Comparison of ENCODE assay signal across 9 cellular contexts in the genomic region with DNA sequence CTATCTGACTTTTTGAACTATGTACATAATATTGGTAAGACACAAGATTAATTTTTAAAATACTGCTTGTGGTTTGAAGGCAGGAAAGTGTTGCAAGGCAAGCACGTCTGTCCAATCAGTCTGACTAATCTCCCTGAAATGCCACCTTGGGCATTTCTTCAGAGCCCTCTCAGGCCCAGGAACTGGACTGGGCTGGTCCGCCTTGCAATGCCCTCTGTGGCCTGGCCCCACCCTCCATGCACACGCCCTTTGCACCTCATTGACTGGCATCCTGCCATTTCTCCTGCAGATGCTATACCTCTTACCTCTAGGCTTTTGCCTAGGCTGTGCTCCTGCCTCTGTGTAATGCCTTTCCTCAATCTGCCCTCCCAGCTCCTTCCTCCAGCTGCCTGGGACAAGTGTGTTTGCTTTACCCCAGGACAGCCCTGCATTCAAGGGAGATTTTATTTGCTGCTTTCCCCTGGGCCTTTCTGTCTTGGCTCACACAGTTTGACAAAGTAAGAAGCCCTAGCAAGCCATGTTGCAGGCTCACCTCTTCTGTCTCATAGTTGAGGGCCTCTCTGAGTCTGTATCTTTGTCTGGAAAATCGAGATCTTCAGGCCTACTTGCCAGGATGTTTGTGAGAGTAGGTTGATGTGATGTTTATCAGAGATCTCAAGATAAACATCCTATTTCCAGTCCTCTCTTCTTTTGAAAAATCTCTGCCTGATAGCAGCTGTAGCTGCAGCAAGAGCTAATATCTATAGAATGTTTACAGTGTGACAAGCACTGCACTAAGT.
DNase-seq lines count a peak whose midpoint lies in the region; ATAC-seq and TF ChIP-seq lines count a peak whose summit lies in the region.
"Had no signal": no experiment of that assay in that cellular context is flagged by ENCODE, and none has a peak within 500 bp of the region (broad histone marks: within the 10 kb centered on the region; RNA-seq: fewer than 3 reads in every experiment).

No MANE protein-coding gene starts in this region.

- no peak overlapping the region for H3K9ac ChIP-seq in endodermal cell (ENCODE audit: extremely low read depth, low read length, poor library complexity, severe bottlenecking)

- no peaks in the 10 kb centered on the region for H3K9me3 ChIP-seq in endodermal cell (ENCODE audit: control insufficient read depth, low read length)

- H3K36me3 Mint-ChIP-seq in endodermal cell (ENCODE audit: low read depth), result no peaks in the 10 kb centered on the region
- no peaks in the 10 kb centered on the region for H3K36me3 Mint-ChIP-seq in activated naive CD4-positive, alpha-beta T cell treated with anti-CD3 and anti-CD28 coated beads for 36 hours (ENCODE audit: low read depth)

- peak overlapping the region; percentile 60 for H3K27ac Mint-ChIP-seq in endodermal cell
- no peak overlapping the region for H3K27ac Mint-ChIP-seq in activated naive CD4-positive, alpha-beta T cell treated with anti-CD3 and anti-CD28 coated beads for 36 hours

- CTCF ChIA-PET in activated naive CD4-positive, alpha-beta T cell treated with anti-CD3 and anti-CD28 coated beads for 36 hours (lab: Charles Lee), result interaction anchor here (0.9 kb wide), 1 partner anchor 16 kb away, joined by 3 read pairs; no protein-coding TSS in a partner anchor

- H3K27ac ChIP-seq in endodermal cell (ENCODE audit: low read depth, low read length), result no peak overlapping the region

- no peak overlapping the region for H3K4me3 ChIP-seq in endodermal cell (ENCODE audit: low read length)

- H3K27me3 ChIP-seq in endodermal cell (ENCODE audit: control insufficient read depth, insufficient read depth, low read length, poor library complexity, severe bottlenecking), result peaks cover 8% of the 10 kb centered on the region

- peak; percentile 67 for DNase-seq in GM04503 (ENCODE audit: low read depth)
- DNase-seq in NCI-H460 (ENCODE audit: extremely low read depth, low read depth), result peak; percentile 16
- DNase-seq in endodermal cell, result peak; percentile 61
- DNase-seq in omental fat pad (ENCODE audit: low spot score), result no peak
- no peak for DNase-seq in activated naive CD4-positive, alpha-beta T cell treated with anti-CD3 and anti-CD28 coated beads for 36 hours
- no peak for DNase-seq in dedifferentiated amniotic fluid mesenchymal stem cell (ENCODE audit: extremely low spot score)
- DNase-seq in stimulated activated naive CD8-positive, alpha-beta T cell treated with anti-CD3 and anti-CD28 coated beads, Interleukin-15, Interleukin-2, amounts not matched to agents 100 U/mL and 50 U/mL, for 24 hours, result no peak
- no peak for DNase-seq in hypothalamus (lab: John Stamatoyannopoulos, UW)

- H3K36me3 ChIP-seq in endodermal cell (ENCODE audit: control insufficient read depth, insufficient read depth, low read length), result no peaks in the 10 kb centered on the region

- no peaks in the 10 kb centered on the region for H3K9me3 Mint-ChIP-seq in endodermal cell
- no peaks in the 10 kb centered on the region for H3K9me3 Mint-ChIP-seq in activated naive CD4-positive, alpha-beta T cell treated with anti-CD3 and anti-CD28 coated beads for 36 hours
- H3K9me3 Mint-ChIP-seq: dendritic cell treated with granulocyte-macrophage colony-stimulating factor and Interleukin-4, amounts not matched to agents 40 ng/mL and 50 ng/mL, for 4 days had no signal

- H3K27me3 Mint-ChIP-seq in endodermal cell (ENCODE audit: insufficient read depth), result peaks cover 21% of the 10 kb centered on the region
- no peaks in the 10 kb centered on the region for H3K27me3 Mint-ChIP-seq in activated naive CD4-positive, alpha-beta T cell treated with anti-CD3 and anti-CD28 coated beads for 36 hours (ENCODE audit: low read depth)

- peaks cover 5% of the 10 kb centered on the region for H3K4me1 ChIP-seq in endodermal cell (ENCODE audit: control insufficient read depth, insufficient read depth, low read length)

- intact Hi-C loops in activated naive CD4-positive, alpha-beta T cell treated with anti-CD3 and anti-CD28 coated beads for 36 hours (cut with micrococcal nuclease), result no loop called here

- H3K4me1 Mint-ChIP-seq in endodermal cell, result peaks cover 15% of the 10 kb centered on the region
- peaks cover 19% of the 10 kb centered on the region for H3K4me1 Mint-ChIP-seq in activated naive CD4-positive, alpha-beta T cell treated with anti-CD3 and anti-CD28 coated beads for 36 hours (ENCODE audit: low read depth)

- TF ChIP-seq CTCF in endodermal cell (conservative IDR thresholded peaks at IDR 0.05) (no peak), omental fat pad (IDR thresholded peaks at IDR 0.05) (no peak)

- ATAC-seq in omental fat pad (ENCODE audit: low FRiP score), result peak; percentile 84
- ATAC-seq in stimulated activated naive CD8-positive, alpha-beta T cell treated with anti-CD3 and anti-CD28 coated beads, Interleukin-15, Interleukin-2, amounts not matched to agents 100 U/mL and 50 U/mL, for 24 hours, result no peak

- WGBS in endodermal cell (ENCODE audit: insufficient coverage in 1 of 2, insufficient read length in 1 of 2), 2 experiments, result 77 to 88% methylated on average over 2 to 4 of the region's 4 CpGs

- no peak overlapping the region for H3K4me3 Mint-ChIP-seq in endodermal cell
- H3K4me3 Mint-ChIP-seq in activated naive CD4-positive, alpha-beta T cell treated with anti-CD3 and anti-CD28 coated beads for 36 hours, result no peak overlapping the region
- H3K4me3 Mint-ChIP-seq: dendritic cell treated with granulocyte-macrophage colony-stimulating factor and Interleukin-4, amounts not matched to agents 40 ng/mL and 50 ng/mL, for 4 days had no signal

Comparison
In these comparisons a context has a peak if more than half of its experiments do, and no peak if none do; other contexts are left out.
1. DNase-seq: peak in GM04503 (single experiment), NCI-H460 (single experiment) and endodermal cell (single experiment); none in omental fat pad (single experiment), activated naive CD4-positive, alpha-beta T cell treated with anti-CD3 and anti-CD28 coated beads for 36 hours (single experiment), dedifferentiated amniotic fluid mesenchymal stem cell (single experiment), stimulated activated naive CD8-positive, alpha-beta T cell treated with anti-CD3 and anti-CD28 coated beads, Interleukin-15, Interleukin-2, amounts not matched to agents 100 U/mL and 50 U/mL, for 24 hours (single experiment) and hypothalamus (0 of 51).